In the genomic region with DNA sequence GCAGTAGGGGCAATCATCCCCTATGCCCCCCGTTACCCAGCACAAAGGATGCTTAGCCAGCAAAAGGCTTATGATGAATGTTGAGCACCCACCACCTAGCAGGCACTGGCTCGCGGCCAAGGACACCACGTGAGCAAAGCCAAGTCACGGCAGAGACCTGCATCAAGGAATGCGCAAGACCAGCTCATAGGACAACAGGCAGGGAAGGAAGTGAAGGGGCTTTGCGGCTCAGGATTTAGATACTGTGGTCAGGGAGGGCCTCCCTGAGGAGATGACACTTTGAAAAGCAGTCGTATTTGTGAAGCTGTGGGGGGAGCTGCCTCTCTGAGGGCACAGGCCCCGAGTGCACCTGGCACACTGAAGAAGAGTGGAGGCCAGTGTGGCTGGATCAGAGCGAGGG, we compare ENCODE assay signal across 1 cellular context.
TF ChIP-seq lines count a peak whose summit lies in the region.

No MANE protein-coding gene starts in this region.

TF ChIP-seq in WTC11, 78 proteins besides CTCF, POLR2A, EP300 and RAD21 (continued from another document):
- TF ChIP-seq ATF6 (CRISPR knock-in tag; IDR thresholded peaks at IDR 0.05): no peak
- TF ChIP-seq, protein P1, sequence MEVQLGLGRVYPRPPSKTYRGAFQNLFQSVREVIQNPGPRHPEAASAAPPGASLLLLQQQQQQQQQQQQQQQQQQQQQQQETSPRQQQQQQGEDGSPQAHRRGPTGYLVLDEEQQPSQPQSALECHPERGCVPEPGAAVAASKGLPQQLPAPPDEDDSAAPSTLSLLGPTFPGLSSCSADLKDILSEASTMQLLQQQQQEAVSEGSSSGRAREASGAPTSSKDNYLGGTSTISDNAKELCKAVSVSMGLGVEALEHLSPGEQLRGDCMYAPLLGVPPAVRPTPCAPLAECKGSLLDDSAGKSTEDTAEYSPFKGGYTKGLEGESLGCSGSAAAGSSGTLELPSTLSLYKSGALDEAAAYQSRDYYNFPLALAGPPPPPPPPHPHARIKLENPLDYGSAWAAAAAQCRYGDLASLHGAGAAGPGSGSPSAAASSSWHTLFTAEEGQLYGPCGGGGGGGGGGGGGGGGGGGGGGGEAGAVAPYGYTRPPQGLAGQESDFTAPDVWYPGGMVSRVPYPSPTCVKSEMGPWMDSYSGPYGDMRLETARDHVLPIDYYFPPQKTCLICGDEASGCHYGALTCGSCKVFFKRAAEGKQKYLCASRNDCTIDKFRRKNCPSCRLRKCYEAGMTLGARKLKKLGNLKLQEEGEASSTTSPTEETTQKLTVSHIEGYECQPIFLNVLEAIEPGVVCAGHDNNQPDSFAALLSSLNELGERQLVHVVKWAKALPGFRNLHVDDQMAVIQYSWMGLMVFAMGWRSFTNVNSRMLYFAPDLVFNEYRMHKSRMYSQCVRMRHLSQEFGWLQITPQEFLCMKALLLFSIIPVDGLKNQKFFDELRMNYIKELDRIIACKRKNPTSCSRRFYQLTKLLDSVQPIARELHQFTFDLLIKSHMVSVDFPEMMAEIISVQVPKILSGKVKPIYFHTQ (CRISPR knock-in tag; IDR thresholded peaks at IDR 0.05): no peak
- TF ChIP-seq, protein P2, sequence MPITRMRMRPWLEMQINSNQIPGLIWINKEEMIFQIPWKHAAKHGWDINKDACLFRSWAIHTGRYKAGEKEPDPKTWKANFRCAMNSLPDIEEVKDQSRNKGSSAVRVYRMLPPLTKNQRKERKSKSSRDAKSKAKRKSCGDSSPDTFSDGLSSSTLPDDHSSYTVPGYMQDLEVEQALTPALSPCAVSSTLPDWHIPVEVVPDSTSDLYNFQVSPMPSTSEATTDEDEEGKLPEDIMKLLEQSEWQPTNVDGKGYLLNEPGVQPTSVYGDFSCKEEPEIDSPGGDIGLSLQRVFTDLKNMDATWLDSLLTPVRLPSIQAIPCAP (CRISPR knock-in tag; IDR thresholded peaks at IDR 0.05): no peak
